Comparison of ENCODE assay signal across 1 cellular context in the genomic region with DNA sequence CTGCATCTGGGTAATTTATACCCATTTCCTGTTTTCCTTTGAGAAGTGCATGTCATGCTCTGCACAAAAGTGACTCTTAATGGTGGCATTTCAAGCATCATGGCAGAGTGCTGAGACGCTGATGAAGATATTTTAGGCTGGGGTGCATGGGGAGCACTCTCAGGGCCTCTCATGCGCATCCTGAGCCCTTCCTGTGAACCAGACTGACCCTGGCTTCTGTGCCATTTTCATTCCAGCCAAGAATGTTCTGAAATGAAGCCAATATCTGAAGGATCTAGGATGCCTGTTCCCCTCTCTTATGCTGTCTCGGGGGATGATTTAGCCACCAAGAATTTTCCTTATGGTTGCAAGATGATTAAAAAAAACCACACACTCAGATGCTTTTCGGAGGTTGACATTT.
TF ChIP-seq lines count a peak whose summit lies in the region.

No MANE protein-coding gene starts in this region.

TF ChIP-seq in A549, 52 proteins besides CTCF, POLR2A, EP300 and RAD21 (continued from another document):
- no peak for TF ChIP-seq KDM1A (IDR thresholded peaks at IDR 0.05; ENCODE audit: low read depth)
